In genomic region chr11:76215946-76216345, GRCh38 we compare ENCODE assay signal across 14 cellular contexts.
A peak's percentile ranks its signal among the peaks of the same experiment; 100 is the strongest.
DNase-seq lines count a peak whose midpoint lies in the region; ATAC-seq and TF ChIP-seq lines count a peak whose summit lies in the region.
"Had no signal": no experiment of that assay in that cellular context is flagged by ENCODE, and none has a peak within 500 bp of the region (broad histone marks: within the 10 kb centered on the region; RNA-seq: fewer than 3 reads in every experiment).

No MANE protein-coding gene starts in this region.

- H3K4me3 ChIP-seq in AG04449 (ENCODE audit: low read depth, low read length) = no peak overlapping the region
- H3K4me3 ChIP-seq: esophagus squamous epithelium had no signal

- no peaks in the 10 kb centered on the region for H3K36me3 Mint-ChIP-seq in stimulated activated naive B cell treated with anti-CD40 and anti-IgM and Interleukin-4, amounts not matched to agents 10 μg/mL and 1 μg/mL and 100 μg/mL, for 72 hours

- no peak for TF ChIP-seq CTCF in AG04449 (IDR thresholded peaks at IDR 0.05; ENCODE audit: insufficient read depth, low read length, missing control alignments)

- no peak for ATAC-seq in stimulated activated naive CD8-positive, alpha-beta T cell treated with anti-CD3 and anti-CD28 coated beads, Interleukin-15, Interleukin-2, amounts not matched to agents 100 U/mL and 50 U/mL, for 24 hours
- ATAC-seq in GM18517 (IDR thresholded peaks at IDR 0.05; ENCODE audit: unreplicated experiment) = no peak
- ATAC-seq in stimulated activated naive B cell treated with anti-CD40 and anti-IgM and Interleukin-4, amounts not matched to agents 10 μg/mL and 1 μg/mL and 100 μg/mL, for 72 hours (replicated peaks) = no peak
- ATAC-seq: activated CD8-positive, alpha-beta T cell treated with anti-CD3 and anti-CD28 coated beads for 36 hours; stimulated activated naive CD8-positive, alpha-beta T cell treated with anti-CD3 and anti-CD28 coated beads, Interleukin-15, amount 100 ng/mL, for 72 hours had no signal

- no peaks in the 10 kb centered on the region for H3K9me3 Mint-ChIP-seq in stimulated activated naive B cell treated with anti-CD40 and anti-IgM and Interleukin-4, amounts not matched to agents 10 μg/mL and 1 μg/mL and 100 μg/mL, for 72 hours
- H3K9me3 Mint-ChIP-seq: activated CD8-positive, alpha-beta T cell treated with anti-CD3 and anti-CD28 coated beads for 36 hours; activated T-helper 17 cell treated with anti-CD3 and anti-CD28 coated beads, Interleukin-2, amount 50 U/mL, for 72 hours; dendritic cell treated with granulocyte-macrophage colony-stimulating factor and Interleukin-4, amounts not matched to agents 40 ng/mL and 50 ng/mL, for 4 days; stimulated activated naive CD8-positive, alpha-beta T cell treated with anti-CD3 and anti-CD28 coated beads, Interleukin-15, amount 100 ng/mL, for 72 hours had no signal

- H3K4me1 Mint-ChIP-seq in stimulated activated naive B cell treated with anti-CD40 and anti-IgM and Interleukin-4, amounts not matched to agents 10 μg/mL and 1 μg/mL and 100 μg/mL, for 72 hours = peaks cover 2% of the 10 kb centered on the region in 2 donors
- H3K4me1 Mint-ChIP-seq: activated T-helper 17 cell treated with anti-CD3 and anti-CD28 coated beads, Interleukin-2, amount 50 U/mL, for 72 hours had no signal

- peaks cover 22 to 46% of the 10 kb centered on the region in 2 donors for H3K27me3 Mint-ChIP-seq in stimulated activated naive B cell treated with anti-CD40 and anti-IgM and Interleukin-4, amounts not matched to agents 10 μg/mL and 1 μg/mL and 100 μg/mL, for 72 hours

- CTCF ChIA-PET in AG04449 (lab: Yijun Ruan, JAX) = interaction anchor here (1.2 to 2.7 kb wide), 2 partner anchors 8 to 319 kb away, joined by 3 to 11 read pairs; no protein-coding TSS in a partner anchor

- peak; percentile 29 for DNase-seq in AG04449 (ENCODE audit: low read depth, low spot score)
- DNase-seq in GM03348 (ENCODE audit: low spot score) = peak; percentile 78
- DNase-seq in RKO (ENCODE audit: low spot score) = peak; percentile 82
- DNase-seq in iris pigment epithelial cell (ENCODE audit: low read depth) = peak; percentile 45
- no peak for DNase-seq in stimulated activated naive CD8-positive, alpha-beta T cell treated with anti-CD3 and anti-CD28 coated beads, Interleukin-15, Interleukin-2, amounts not matched to agents 100 U/mL and 50 U/mL, for 24 hours
- DNase-seq in NOMO-1 (lab: John Stamatoyannopoulos, UW; ENCODE audit: unreplicated experiment in 2 of 2) = no peak
- no peak for DNase-seq in stimulated activated naive B cell treated with anti-CD40 and anti-IgM and Interleukin-4, amounts not matched to agents 10 μg/mL and 1 μg/mL and 100 μg/mL, for 72 hours
- DNase-seq: activated CD8-positive, alpha-beta T cell treated with anti-CD3 and anti-CD28 coated beads for 36 hours; DMS79 treated with DMSO at 0.1 percent for 48 hours; esophagus squamous epithelium; stimulated activated naive CD8-positive, alpha-beta T cell treated with anti-CD3 and anti-CD28 coated beads, Interleukin-15, amount 100 ng/mL, for 72 hours had no signal

- H3K27ac Mint-ChIP-seq in stimulated activated naive B cell treated with anti-CD40 and anti-IgM and Interleukin-4, amounts not matched to agents 10 μg/mL and 1 μg/mL and 100 μg/mL, for 72 hours = no peak overlapping the region
- H3K27ac Mint-ChIP-seq: activated CD8-positive, alpha-beta T cell treated with anti-CD3 and anti-CD28 coated beads for 36 hours; activated T-helper 17 cell treated with anti-CD3 and anti-CD28 coated beads, Interleukin-2, amount 50 U/mL, for 72 hours; dendritic cell treated with granulocyte-macrophage colony-stimulating factor and Interleukin-4, amounts not matched to agents 40 ng/mL and 50 ng/mL, for 4 days; stimulated activated naive CD8-positive, alpha-beta T cell treated with anti-CD3 and anti-CD28 coated beads, Interleukin-15, amount 100 ng/mL, for 72 hours had no signal

- POLR2A ChIA-PET in AG04449 (lab: Yijun Ruan, JAX) = no interaction called here

- no peak overlapping the region for H3K4me3 Mint-ChIP-seq in stimulated activated naive B cell treated with anti-CD40 and anti-IgM and Interleukin-4, amounts not matched to agents 10 μg/mL and 1 μg/mL and 100 μg/mL, for 72 hours
- H3K4me3 Mint-ChIP-seq: activated CD8-positive, alpha-beta T cell treated with anti-CD3 and anti-CD28 coated beads for 36 hours; activated T-helper 17 cell treated with anti-CD3 and anti-CD28 coated beads, Interleukin-2, amount 50 U/mL, for 72 hours; dendritic cell treated with granulocyte-macrophage colony-stimulating factor and Interleukin-4, amounts not matched to agents 40 ng/mL and 50 ng/mL, for 4 days; stimulated activated naive CD8-positive, alpha-beta T cell treated with anti-CD3 and anti-CD28 coated beads, Interleukin-15, amount 100 ng/mL, for 72 hours had no signal

Comparison
In these comparisons a context has a peak if more than half of its experiments do, and no peak if none do; other contexts are left out.
1. DNase-seq: peak in AG04449 (single experiment), GM03348 (single experiment), RKO (single experiment) and iris pigment epithelial cell (single experiment); none in stimulated activated naive CD8-positive, alpha-beta T cell treated with anti-CD3 and anti-CD28 coated beads, Interleukin-15, Interleukin-2, amounts not matched to agents 100 U/mL and 50 U/mL, for 24 hours (single experiment), NOMO-1 (0 of 2) and stimulated activated naive B cell treated with anti-CD40 and anti-IgM and Interleukin-4, amounts not matched to agents 10 μg/mL and 1 μg/mL and 100 μg/mL, for 72 hours (single experiment).